ENCODE assay signal across 9 cellular contexts in the genomic region with DNA sequence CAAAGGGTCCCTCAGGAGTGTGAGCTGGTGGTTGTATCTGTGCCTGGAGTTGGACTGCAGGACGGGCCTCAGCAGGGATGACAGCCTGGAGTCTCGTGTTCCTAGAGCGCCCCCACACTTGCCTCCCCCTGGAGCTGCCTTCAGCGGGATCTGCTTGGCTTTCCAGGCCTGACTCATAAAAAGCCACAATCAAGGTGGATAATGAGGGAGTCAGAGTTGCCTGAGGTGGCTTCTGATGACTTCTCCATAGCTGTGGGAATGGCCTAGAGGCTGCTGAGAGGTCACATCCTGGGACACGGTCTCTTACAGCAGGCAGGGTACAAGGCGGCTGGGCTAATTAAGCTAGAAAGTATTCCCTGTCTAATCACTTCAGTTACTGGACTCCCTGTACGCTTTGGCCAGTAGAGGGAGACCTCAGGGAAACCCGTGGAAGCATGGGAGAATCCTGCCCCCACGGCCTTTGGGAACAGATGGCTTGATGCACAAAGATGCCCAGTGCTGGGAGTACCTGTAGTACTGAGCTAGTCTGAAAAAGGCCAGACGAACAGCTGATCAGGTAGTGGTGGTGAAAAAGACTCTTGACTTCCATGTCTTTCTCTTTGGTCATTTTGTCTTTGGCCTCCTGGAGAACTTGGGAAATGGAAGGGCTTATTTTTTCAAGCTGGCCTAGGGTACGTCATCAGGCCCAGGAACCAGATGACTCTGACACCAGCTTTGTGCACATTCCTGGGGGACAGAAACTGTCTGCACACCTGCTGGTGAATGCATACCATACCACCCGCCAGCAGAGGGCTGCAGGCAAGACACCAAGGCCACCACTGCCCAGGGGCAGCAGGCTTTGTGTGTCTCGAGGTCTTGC. TPM values are rescaled to one million over a fixed set of nuclear protein-coding genes. Genes with fewer than 3 reads are reported as not detected.
A peak's percentile ranks its signal among the peaks of the same experiment; 100 is the strongest.
DNase-seq lines count a peak whose midpoint lies in the region; ATAC-seq, FAIRE-seq and TF ChIP-seq lines count a peak whose summit lies in the region.
"Had no signal": no experiment of that assay in that cellular context is flagged by ENCODE, and none has a peak within 500 bp of the region (broad histone marks: within the 10 kb centered on the region; RNA-seq: fewer than 3 reads in every experiment).

No MANE protein-coding gene starts in this region.

- H3K36me3 ChIP-seq in heart right ventricle (no peaks in the 10 kb centered on the region), ascending aorta (no peaks in the 10 kb centered on the region)

- H3K9me3 ChIP-seq in heart right ventricle (no peaks in the 10 kb centered on the region), ascending aorta (no peaks in the 10 kb centered on the region)

- DNase-seq in NCI-H748 (lab: John Stamatoyannopoulos, UW; ENCODE audit: unreplicated experiment) (peak; percentile 42), NCI-H748 treated with DMSO at 0.1 percent for 48 hours (lab: John Stamatoyannopoulos, UW) (no peak), heart right ventricle (no peak), urothelium cell line (ENCODE audit: low spot score) (peak; percentile 49), ascending aorta (ENCODE audit: low spot score in 2 of 2) (no peak)
- no peak for DNase-seq in activated effector memory CD4-positive, alpha-beta T cell treated with anti-CD3 and anti-CD28 coated beads, Interleukin-2, amount 50 U/mL, for 16 hours

- H3K4me1 ChIP-seq in heart right ventricle (peaks cover 0 to 15% (median 0%) of the 10 kb centered on the region in 9 donors), ascending aorta (no peaks in the 10 kb centered on the region)

- no peak overlapping the region for H3K27ac ChIP-seq in heart right ventricle
- H3K27ac ChIP-seq in ascending aorta, result no peak overlapping the region

- FAIRE-seq in urothelium cell line (lab: Jason Lieb, UNC), result no peak

- H3K4me3 ChIP-seq in heart right ventricle (no peak overlapping the region), ascending aorta (no peak overlapping the region)

- peaks cover 0 to 7% (median 0%) of the 10 kb centered on the region in 7 donors for H3K27me3 ChIP-seq in heart right ventricle
- H3K27me3 ChIP-seq in ascending aorta, result no peaks in the 10 kb centered on the region

- ATAC-seq in HG02885 (IDR thresholded peaks at IDR 0.05; ENCODE audit: poor library complexity, unreplicated experiment) (peak; percentile 47), SK-N-SH treated with all-trans-retinoic acid at 6 μM for 48 hours (peak; percentile 80), heart right ventricle (peak in 2 of 8 donors; percentile 21 to 54)

- intact Hi-C loops in heart right ventricle (cut with DNase I) (loop anchor here in 1 of 10 donors (10.0 kb wide), 1 partner anchor 142 kb away; a partner anchor contains a TSS), ascending aorta (cut with DNase I) (no loop called here)

- TF ChIP-seq CTCF in heart right ventricle (IDR thresholded peaks at IDR 0.05), result peak in 6 of 9 donors; percentile 20 to 43 (median 32)
- TF ChIP-seq CTCF in ascending aorta (IDR thresholded peaks at IDR 0.05), result no peak

- 71 to 72% methylated on average over 13 of the region's 13 CpGs for WGBS in heart right ventricle, 2 donors

TF ChIP-seq in SK-N-SH treated with all-trans-retinoic acid at 6 μM for 48 hours, 23 proteins besides CTCF, POLR2A, EP300 and RAD21:
- TF ChIP-seq, protein P1, sequence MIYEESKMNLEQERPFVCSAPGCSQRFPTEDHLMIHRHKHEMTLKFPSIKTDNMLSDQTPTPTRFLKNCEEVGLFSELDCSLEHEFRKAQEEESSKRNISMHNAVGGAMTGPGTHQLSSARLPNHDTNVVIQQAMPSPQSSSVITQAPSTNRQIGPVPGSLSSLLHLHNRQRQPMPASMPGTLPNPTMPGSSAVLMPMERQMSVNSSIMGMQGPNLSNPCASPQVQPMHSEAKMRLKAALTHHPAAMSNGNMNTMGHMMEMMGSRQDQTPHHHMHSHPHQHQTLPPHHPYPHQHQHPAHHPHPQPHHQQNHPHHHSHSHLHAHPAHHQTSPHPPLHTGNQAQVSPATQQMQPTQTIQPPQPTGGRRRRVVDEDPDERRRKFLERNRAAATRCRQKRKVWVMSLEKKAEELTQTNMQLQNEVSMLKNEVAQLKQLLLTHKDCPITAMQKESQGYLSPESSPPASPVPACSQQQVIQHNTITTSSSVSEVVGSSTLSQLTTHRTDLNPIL (CRISPR knock-in tag; IDR thresholded peaks at IDR 0.05; ENCODE audit: low read depth), result no peak
- TF ChIP-seq, protein P2, sequence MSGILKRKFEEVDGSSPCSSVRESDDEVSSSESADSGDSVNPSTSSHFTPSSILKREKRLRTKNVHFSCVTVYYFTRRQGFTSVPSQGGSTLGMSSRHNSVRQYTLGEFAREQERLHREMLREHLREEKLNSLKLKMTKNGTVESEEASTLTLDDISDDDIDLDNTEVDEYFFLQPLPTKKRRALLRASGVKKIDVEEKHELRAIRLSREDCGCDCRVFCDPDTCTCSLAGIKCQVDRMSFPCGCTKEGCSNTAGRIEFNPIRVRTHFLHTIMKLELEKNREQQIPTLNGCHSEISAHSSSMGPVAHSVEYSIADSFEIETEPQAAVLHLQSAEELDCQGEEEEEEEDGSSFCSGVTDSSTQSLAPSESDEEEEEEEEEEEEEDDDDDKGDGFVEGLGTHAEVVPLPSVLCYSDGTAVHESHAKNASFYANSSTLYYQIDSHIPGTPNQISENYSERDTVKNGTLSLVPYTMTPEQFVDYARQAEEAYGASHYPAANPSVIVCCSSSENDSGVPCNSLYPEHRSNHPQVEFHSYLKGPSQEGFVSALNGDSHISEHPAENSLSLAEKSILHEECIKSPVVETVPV (CRISPR knock-in tag; IDR thresholded peaks at IDR 0.05), result no peak
- TF ChIP-seq TOX (CRISPR knock-in tag; IDR thresholded peaks at IDR 0.05; ENCODE audit: borderline replicate concordance), result no peak
TF ChIP-seq in SK-N-SH treated with all-trans-retinoic acid at 6 μM for 48 hours: peak in this region for 0.

RNA-seq across cellular contexts. Expression of a gene that starts 16.1 kb away (rescaled TPM):
- total RNA-seq in heart right ventricle (1 to 10 TPM in 7 of 10 donors, under 1 TPM in 3; 0.61 to 3.0 (median 1.4) TPM), ascending aorta (0.11 TPM)
- under 1 TPM in 1 of 2 donors, not detected in 1; 0.07 TPM for polyA plus RNA-seq in heart right ventricle
- total RNA-seq: pulmonary artery endothelial cell had no signal

Comparison
In these comparisons a context has a peak if more than half of its experiments do, and no peak if none do; other contexts are left out.
1. DNase-seq: peak in NCI-H748 (single experiment) and urothelium cell line (single experiment); none in NCI-H748 treated with DMSO at 0.1 percent for 48 hours (single experiment), heart right ventricle (0 of 2), ascending aorta (0 of 2) and activated effector memory CD4-positive, alpha-beta T cell treated with anti-CD3 and anti-CD28 coated beads, Interleukin-2, amount 50 U/mL, for 16 hours (single experiment).
2. CTCF ChIP-seq: peak in heart right ventricle (6 of 9); none in ascending aorta (0 of 3).